Comparison of ENCODE assay signal across 10 cellular contexts in genomic region chr2:197256021-197256420, GRCh38. TPM values are rescaled to one million over a fixed set of nuclear protein-coding genes. Genes with fewer than 3 reads are reported as not detected.
A peak's percentile ranks its signal among the peaks of the same experiment; 100 is the strongest.
DNase-seq lines count a peak whose midpoint lies in the region; ATAC-seq and TF ChIP-seq lines count a peak whose summit lies in the region.
"Had no signal": no experiment of that assay in that cellular context is flagged by ENCODE, and none has a peak within 500 bp of the region (broad histone marks: within the 10 kb centered on the region; RNA-seq: fewer than 3 reads in every experiment).

No MANE protein-coding gene starts in this region.

- H3K4me1 ChIP-seq in mesodermal cell (ENCODE audit: control insufficient read depth, insufficient read depth, low read length, poor library complexity, severe bottlenecking) (peaks cover 16% of the 10 kb centered on the region), upper lobe of left lung (peaks cover 29 to 45% (median 40%) of the 10 kb centered on the region in 4 donors)
- H3K4me1 ChIP-seq: testis had no signal

- H3K4me3 ChIP-seq in mesodermal cell (ENCODE audit: extremely low read depth, insufficient read depth, low read length, poor library complexity, severe bottlenecking), result no peak overlapping the region
- no peak overlapping the region for H3K4me3 ChIP-seq in upper lobe of left lung
- H3K4me3 ChIP-seq: testis had no signal

- no peaks in the 10 kb centered on the region for H3K27me3 Mint-ChIP-seq in activated naive CD4-positive, alpha-beta T cell treated with anti-CD3 and anti-CD28 coated beads, Interleukin-2, amount 50 U/mL, for 24 hours
- no peaks in the 10 kb centered on the region for H3K27me3 Mint-ChIP-seq in activated CD4-positive, alpha-beta memory T cell treated with anti-CD3 and anti-CD28 coated beads for 36 hours

- ATAC-seq in upper lobe of left lung (ENCODE audit: low FRiP score in 2 of 2), result no peak

- no peaks in the 10 kb centered on the region for H3K27me3 ChIP-seq in upper lobe of left lung
- H3K27me3 ChIP-seq: testis had no signal

- peaks cover 86% of the 10 kb centered on the region for H3K4me1 Mint-ChIP-seq in activated naive CD4-positive, alpha-beta T cell treated with anti-CD3 and anti-CD28 coated beads, Interleukin-2, amount 50 U/mL, for 24 hours
- peaks cover 79% of the 10 kb centered on the region for H3K4me1 Mint-ChIP-seq in activated CD4-positive, alpha-beta memory T cell treated with anti-CD3 and anti-CD28 coated beads for 36 hours (ENCODE audit: low read depth)

- H3K27ac ChIP-seq in mesodermal cell (ENCODE audit: low read depth, low read length, severe bottlenecking) (peak overlapping the region; percentile 70), upper lobe of left lung (peak overlapping the region; percentile 55 to 84 (median 76))
- H3K27ac ChIP-seq: testis had no signal

- no peaks in the 10 kb centered on the region for H3K9me3 Mint-ChIP-seq in activated naive CD4-positive, alpha-beta T cell treated with anti-CD3 and anti-CD28 coated beads, Interleukin-2, amount 50 U/mL, for 24 hours
- no peaks in the 10 kb centered on the region for H3K9me3 Mint-ChIP-seq in activated CD4-positive, alpha-beta memory T cell treated with anti-CD3 and anti-CD28 coated beads for 36 hours

- peak overlapping the region; percentile 100 for H3K27ac Mint-ChIP-seq in activated naive CD4-positive, alpha-beta T cell treated with anti-CD3 and anti-CD28 coated beads, Interleukin-2, amount 50 U/mL, for 24 hours
- peak overlapping the region; percentile 100 for H3K27ac Mint-ChIP-seq in activated CD4-positive, alpha-beta memory T cell treated with anti-CD3 and anti-CD28 coated beads for 36 hours

- TF ChIP-seq POLR2A in upper lobe of left lung (IDR thresholded peaks at IDR 0.05), result no peak

- intact Hi-C loops in activated CD4-positive, alpha-beta memory T cell treated with anti-CD3 and anti-CD28 coated beads for 36 hours (cut with micrococcal nuclease), result loop anchor here (5.0 kb wide), 1 partner anchor 1089 kb away; no protein-coding TSS in a partner anchor

- peak overlapping the region; percentile 89 for H3K4me3 Mint-ChIP-seq in activated naive CD4-positive, alpha-beta T cell treated with anti-CD3 and anti-CD28 coated beads, Interleukin-2, amount 50 U/mL, for 24 hours
- H3K4me3 Mint-ChIP-seq in activated CD4-positive, alpha-beta memory T cell treated with anti-CD3 and anti-CD28 coated beads for 36 hours, result peak overlapping the region; percentile 85

- no peak for TF ChIP-seq CTCF in upper lobe of left lung (IDR thresholded peaks at IDR 0.05)

- peaks cover 6% of the 10 kb centered on the region for H3K36me3 Mint-ChIP-seq in activated naive CD4-positive, alpha-beta T cell treated with anti-CD3 and anti-CD28 coated beads, Interleukin-2, amount 50 U/mL, for 24 hours
- H3K36me3 Mint-ChIP-seq in activated CD4-positive, alpha-beta memory T cell treated with anti-CD3 and anti-CD28 coated beads for 36 hours, result peaks cover 5% of the 10 kb centered on the region

- POLR2A ChIA-PET in activated CD4-positive, alpha-beta memory T cell treated with anti-CD3 and anti-CD28 coated beads for 36 hours (lab: Charles Lee), result interaction anchor here (0.9 to 3.9 kb wide), 9 partner anchors 16 to 58 kb away, joined by 3 to 33 read pairs (median 4); partner anchors contain the start of gene ANKRD44

- no peak for TF ChIP-seq EP300 in upper lobe of left lung (IDR thresholded peaks at IDR 0.05)

- no peak for DNase-seq in activated naive CD4-positive, alpha-beta T cell (lab: John Stamatoyannopoulos, UW)
- no peak for DNase-seq in activated CD4-positive, alpha-beta memory T cell treated with anti-CD3 and anti-CD28 coated beads for 36 hours
- no peak for DNase-seq in upper lobe of left lung
- no peak for DNase-seq in retina
- no peak for DNase-seq in COLO668 (lab: John Stamatoyannopoulos, UW; ENCODE audit: unreplicated experiment)
- no peak for DNase-seq in NCI-H446 treated with DMSO at 0.1 percent for 48 hours (lab: John Stamatoyannopoulos, UW)
- DNase-seq: NCI-H1694 had no signal

- H3K9me3 ChIP-seq in mesodermal cell (ENCODE audit: control insufficient read depth, low read length), result no peaks in the 10 kb centered on the region
- H3K9me3 ChIP-seq in upper lobe of left lung, result no peaks in the 10 kb centered on the region
- H3K9me3 ChIP-seq: testis had no signal

- no peaks in the 10 kb centered on the region for H3K36me3 ChIP-seq in mesodermal cell (ENCODE audit: control insufficient read depth, insufficient read depth, low read length)
- no peaks in the 10 kb centered on the region for H3K36me3 ChIP-seq in upper lobe of left lung

- CTCF ChIA-PET in activated CD4-positive, alpha-beta memory T cell treated with anti-CD3 and anti-CD28 coated beads for 36 hours (lab: Charles Lee), result interaction anchor here (0.6 to 1.7 kb wide), 8 partner anchors 10 to 142 kb away, joined by 3 to 5 read pairs (median 4); no protein-coding TSS in a partner anchor

RNA-seq across cellular contexts. Expression of gene ANKRD44, which starts 54.6 kb away (rescaled TPM):
- 100 to 1,000 TPM; 123 to 125 TPM for total RNA-seq in activated CD4-positive, alpha-beta memory T cell treated with anti-CD3 and anti-CD28 coated beads for 36 hours
- 5.1 TPM for polyA plus RNA-seq in mesodermal cell (2013, experiment 1 of 2)
- polyA plus RNA-seq in mesodermal cell (2013, experiment 2 of 2), result 6.2 TPM
- 10 to 100 TPM; 41.0 to 91.1 (median 61.7) TPM for total RNA-seq in upper lobe of left lung
